ENCODE assay signal across 21 cellular contexts in the genomic region with DNA sequence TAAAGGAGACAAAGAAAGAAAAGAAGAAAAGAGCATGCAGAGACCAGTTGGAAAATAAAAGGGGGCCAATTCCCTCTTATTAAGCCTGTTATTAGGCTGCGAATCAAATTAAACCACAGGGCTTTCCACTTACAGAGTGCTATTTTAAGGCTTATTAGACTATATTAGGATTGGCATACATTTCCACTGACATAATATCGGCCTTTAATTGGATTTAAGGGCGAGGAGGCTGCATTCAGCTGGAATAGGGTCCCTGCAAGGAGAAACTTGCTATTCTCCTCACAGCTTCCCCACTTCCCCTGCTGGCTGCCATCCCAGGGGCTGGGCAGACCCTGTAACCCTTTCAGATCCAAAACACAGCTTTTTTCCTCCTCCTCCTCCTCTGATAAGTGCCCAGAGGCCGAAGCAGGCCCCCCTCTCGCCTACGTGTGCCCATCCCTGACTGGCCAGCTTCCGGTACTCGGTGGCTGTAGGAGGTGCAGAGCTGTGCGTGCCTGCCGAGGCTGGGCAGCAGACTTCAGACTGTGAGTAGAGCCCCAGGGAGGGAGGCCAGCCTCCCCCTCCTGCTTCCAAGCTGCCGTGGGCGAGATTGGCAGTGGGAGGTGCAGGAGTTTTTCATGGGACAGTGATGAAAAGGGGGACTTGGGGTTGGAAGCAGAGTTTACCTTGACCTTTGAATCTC.
DNase-seq lines count a peak whose midpoint lies in the region; ATAC-seq, FAIRE-seq and TF ChIP-seq lines count a peak whose summit lies in the region.
"Had no signal": no experiment of that assay in that cellular context is flagged by ENCODE, and none has a peak within 500 bp of the region (broad histone marks: within the 10 kb centered on the region; RNA-seq: fewer than 3 reads in every experiment).

No MANE protein-coding gene starts in this region.

- H4K5ac ChIP-seq in H1 (ENCODE audit: insufficient read length, low read depth, low read length) = no peak overlapping the region

- H3K23ac ChIP-seq in H1 (ENCODE audit: insufficient read length) = no peak overlapping the region
- no peak overlapping the region for H3K23ac ChIP-seq in mesenchymal stem cell (ENCODE audit: low read length in 2 of 2)

- POLR2A ChIA-PET in H1 (lab: Charles Lee; ENCODE audit: partially characterized antibody) = no interaction called here

- H2AFZ ChIP-seq in H1 (ENCODE audit: low read length) (peak overlapping the region; percentile 85), mesenchymal stem cell (ENCODE audit: low read depth, low read length) (no peak overlapping the region)
- H2AFZ ChIP-seq: PC-9 had no signal

- H3K4me3 ChIP-seq in H1 (ENCODE audit: extremely low read depth in 1 of 4, insufficient read depth in 2 of 4, low read depth in 3 of 4, low read length in 4 of 4) (no peak overlapping the region), mesenchymal stem cell (ENCODE audit: insufficient read depth in 1 of 2, low read depth in 1 of 2, low read length in 2 of 2) (peak overlapping the region in 1 of 2 experiments; percentile 5), right lobe of liver (no peak overlapping the region)
- H3K4me3 ChIP-seq: BLaER1, PC-9, SK-N-MC had no signal

- H3K79me1 ChIP-seq in H1 (ENCODE audit: low read depth, low read length) (no peaks in the 10 kb centered on the region), mesenchymal stem cell (replicated peaks; ENCODE audit: low read length, poor library complexity, severe bottlenecking) (no peaks in the 10 kb centered on the region)

- peak overlapping the region; percentile 43; the same call in 1 of the 2 replicates for H4K8ac ChIP-seq in H1 (ENCODE audit: extremely low read depth, insufficient read depth, low read length)
- H4K8ac ChIP-seq in mesenchymal stem cell (ENCODE audit: low read length) = no peak overlapping the region

- H3K9me3 ChIP-seq in H1 (ENCODE audit: insufficient read depth in 2 of 2, low read depth in 1 of 2, low read length in 1 of 2) = no peaks in the 10 kb centered on the region
- no peaks in the 10 kb centered on the region for H3K9me3 ChIP-seq in mesenchymal stem cell (ENCODE audit: control insufficient read depth, low read length)
- H3K9me3 ChIP-seq in right lobe of liver = no peaks in the 10 kb centered on the region
- H3K9me3 ChIP-seq: BLaER1, neutrophil had no signal

- H3K14ac ChIP-seq in H1 (ENCODE audit: insufficient read length) = no peak overlapping the region
- H3K14ac ChIP-seq in mesenchymal stem cell (ENCODE audit: low read length in 2 of 2) = peak overlapping the region in 1 of 2 experiments; percentile 87

- H3K27me3 ChIP-seq in H1 (replicated peaks in 1 of 4; ENCODE audit: control insufficient read depth in 3 of 4, extremely low read depth in 1 of 4, insufficient read depth in 3 of 4, low read length in 3 of 4) (no peaks in the 10 kb centered on the region; a peak in 1 of 7 replicates), mesenchymal stem cell (ENCODE audit: control insufficient read depth in 1 of 2, insufficient read depth in 1 of 2, low read length in 2 of 2) (peaks cover 7 to 13% of the 10 kb centered on the region in 2 experiments), right lobe of liver (no peaks in the 10 kb centered on the region)
- H3K27me3 ChIP-seq: BLaER1 had no signal

- intact Hi-C loops in right lobe of liver (cut with DNase I) = no loop called here

- no peaks in the 10 kb centered on the region for H3K23me2 ChIP-seq in H1 (ENCODE audit: low read depth, low read length)

- H2BK15ac ChIP-seq in H1 (ENCODE audit: low read length) = no peak overlapping the region
- no peak overlapping the region for H2BK15ac ChIP-seq in mesenchymal stem cell (ENCODE audit: low read depth, poor library complexity, severe bottlenecking)

- H3K9ac ChIP-seq in H1 (replicated peaks in 1 of 4; ENCODE audit: extremely low read depth in 1 of 4, low read depth in 3 of 4, low read length in 3 of 4) (no peak overlapping the region), mesenchymal stem cell (ENCODE audit: low read length) (peak overlapping the region; percentile 42)
- H3K9ac ChIP-seq: BLaER1 had no signal

- no peak overlapping the region for H3K4ac ChIP-seq in H1 (replicated peaks; ENCODE audit: insufficient read length, low read depth, low read length)
- H3K4ac ChIP-seq in mesenchymal stem cell (ENCODE audit: low read depth in 1 of 2, low read length in 2 of 2) = no peak overlapping the region

- no peak overlapping the region for H2BK120ac ChIP-seq in H1 (replicated peaks; ENCODE audit: low read depth, low read length)
- no peak overlapping the region for H2BK120ac ChIP-seq in mesenchymal stem cell (ENCODE audit: low read depth, low read length)

- H4K91ac ChIP-seq in H1 (replicated peaks; ENCODE audit: insufficient read length, low read length) (no peak overlapping the region), mesenchymal stem cell (ENCODE audit: low read length) (no peak overlapping the region)

- no peak overlapping the region for H3K56ac ChIP-seq in H1 (replicated peaks; ENCODE audit: insufficient read length, low read depth, low read length)

- H3K79me2 ChIP-seq in H1 (ENCODE audit: control insufficient read depth in 1 of 2, insufficient read depth in 2 of 2, low read length in 2 of 2) = no peaks in the 10 kb centered on the region

- H3K4me1 ChIP-seq in H1 (replicated peaks in 1 of 4; ENCODE audit: control insufficient read depth in 3 of 4, insufficient read depth in 4 of 4, low read length in 3 of 4) (peaks cover 0 to 8% (median 4%) of the 10 kb centered on the region in 4 experiments; a peak in 4 of 7 replicates), mesenchymal stem cell (ENCODE audit: control insufficient read depth, insufficient read depth, low read depth, low read length) (no peaks in the 10 kb centered on the region), right lobe of liver (no peaks in the 10 kb centered on the region)

- TF ChIP-seq CTCF in H1 (IDR thresholded peaks at IDR 0.05; ENCODE audit: control extremely low read depth in 1 of 3, insufficient read depth in 1 of 3, low read depth in 1 of 3, low read length in 3 of 3) (no peak), right lobe of liver (IDR thresholded peaks at IDR 0.05) (no peak)

- 87% methylated on average over 12 of the region's 12 CpGs; no CpG with 5 or more reads in 1 of the 2 experiments for WGBS in H1 (ENCODE audit: extremely low coverage in 1 of 2, insufficient coverage in 1 of 2, insufficient read length in 1 of 2, insufficient replicate concordance in 2 of 2, low coverage in 1 of 2, low lambda C conversion rate in 2 of 2, missing lambda C conversion rate in 1 of 2), 2 experiments
- WGBS in mesenchymal stem cell = 85% methylated on average over 10 of the region's 12 CpGs
- whole genome bisulfite sequencing in right lobe of liver (ENCODE audit: insufficient coverage, low coverage, low lambda C conversion rate, missing lambda C conversion rate) = 56% methylated on average over 3 of the region's 12 CpGs

- DNase-seq in NCI-H82 treated with DMSO at 0.1 percent for 48 hours (lab: John Stamatoyannopoulos, UW; ENCODE audit: unreplicated experiment) (peak; percentile 8), H1 (ENCODE audit: low read depth in 1 of 2, low spot score in 2 of 2) (no peak), mesenchymal stem cell (no peak), urothelium cell line (ENCODE audit: low spot score) (peak; percentile 8), G401 (ENCODE audit: low spot score) (no peak), NCI-H526 (lab: John Stamatoyannopoulos, UW) (no peak), right lobe of liver (no peak)
- DNase-seq: Calu3; dorsolateral prefrontal cortex; foreskin melanocyte; HCEC 1CT; NCI-H1436 treated with DMSO at 0.1 percent for 48 hours; NCI-H2171 treated with DMSO at 0.1 percent for 48 hours; PC-9; retina; stimulated activated naive B cell treated with anti-CD40 and anti-IgM and Interleukin-4, amounts not matched to agents 10 μg/mL and 1 μg/mL and 100 μg/mL, for 72 hours; T-helper 9 cell had no signal

- no peaks in the 10 kb centered on the region for H3K36me3 ChIP-seq in H1 (ENCODE audit: control insufficient read depth in 2 of 4, insufficient read depth in 4 of 4, low read length in 3 of 4)
- H3K36me3 ChIP-seq in mesenchymal stem cell (ENCODE audit: control insufficient read depth in 1 of 2, insufficient read depth in 2 of 2, low read depth in 1 of 2, low read length in 2 of 2) = no peaks in the 10 kb centered on the region
- H3K36me3 ChIP-seq in right lobe of liver = no peaks in the 10 kb centered on the region
- H3K36me3 ChIP-seq: BLaER1, neutrophil had no signal

- TF ChIP-seq RAD21 in H1 (IDR thresholded peaks at IDR 0.05 in 1 of 2, conservative IDR thresholded peaks at IDR 0.05 in 1 of 2; ENCODE audit: low read depth in 2 of 2, low read length in 2 of 2) = no peak

- FAIRE-seq in H1 (lab: Jason Lieb, UNC) (no peak), urothelium cell line (lab: Jason Lieb, UNC) (no peak)
- FAIRE-seq: GM19239 had no signal

- H2AK5ac ChIP-seq in H1 (ENCODE audit: low read depth, low read length) (no peak overlapping the region), mesenchymal stem cell (ENCODE audit: low read length, severe bottlenecking) (no peak overlapping the region)

- no peak for TF ChIP-seq POLR2A in H1 (IDR thresholded peaks at IDR 0.05; ENCODE audit: control extremely low read depth in 1 of 2, low read depth in 2 of 2, low read length in 2 of 2)
- no peak for TF ChIP-seq POLR2A in right lobe of liver (IDR thresholded peaks at IDR 0.05)

- H3K27ac ChIP-seq in H1 (ENCODE audit: low read depth, low read length) (no peak overlapping the region), mesenchymal stem cell (ENCODE audit: low read length, poor library complexity, severe bottlenecking) (no peak overlapping the region), right lobe of liver (no peak overlapping the region)
- H3K27ac ChIP-seq: BLaER1, dorsolateral prefrontal cortex, neutrophil, PC-9, SK-N-MC had no signal

- H2BK5ac ChIP-seq in H1 (ENCODE audit: low read depth, low read length) = no peak overlapping the region
- H2BK5ac ChIP-seq in mesenchymal stem cell (ENCODE audit: low read depth, low read length, poor library complexity, severe bottlenecking) = no peak overlapping the region

- H2BK20ac ChIP-seq in H1 (ENCODE audit: low read length) = no peak overlapping the region

- H2BK12ac ChIP-seq in H1 (ENCODE audit: low read depth, low read length) (no peak overlapping the region; the same call in 1 of the 2 replicates), mesenchymal stem cell (ENCODE audit: low read length in 2 of 2) (no peak overlapping the region)

- no peaks in the 10 kb centered on the region for H4K20me1 ChIP-seq in H1 (replicated peaks in 1 of 2; ENCODE audit: control insufficient read depth in 1 of 2, insufficient read depth in 2 of 2, low read length in 2 of 2)
- H4K20me1 ChIP-seq: BLaER1 had no signal

- in situ Hi-C loops in G401 (cut with HindIII; ENCODE audit: low sequenced_read_pairs) = no loop called here

- H3K18ac ChIP-seq in H1 (ENCODE audit: extremely low read depth, low read length) = no peak overlapping the region
- H3K18ac ChIP-seq in mesenchymal stem cell (ENCODE audit: low read depth in 1 of 2, low read length in 2 of 2) = no peak overlapping the region

- ATAC-seq in right lobe of liver = no peak
- ATAC-seq: stimulated activated naive B cell treated with anti-CD40 and anti-IgM and Interleukin-4, amounts not matched to agents 10 μg/mL and 1 μg/mL and 100 μg/mL, for 72 hours had no signal

- TF ChIP-seq EP300 in H1 (IDR thresholded peaks at IDR 0.05; ENCODE audit: borderline replicate concordance in 1 of 2, low read depth in 2 of 2, low read length in 2 of 2) = no peak

- no peak overlapping the region for H3K4me2 ChIP-seq in H1 (ENCODE audit: insufficient read depth in 1 of 2, low read depth in 2 of 2, low read length in 2 of 2)
- H3K4me2 ChIP-seq in mesenchymal stem cell (ENCODE audit: low read length, poor library complexity, severe bottlenecking) = no peak overlapping the region
- H3K4me2 ChIP-seq: BLaER1, PC-9 had no signal

- CTCF ChIA-PET in H1 (lab: Charles Lee; ENCODE audit: partially characterized antibody) = interaction anchor here (0.8 to 1.6 kb wide), 2 partner anchors 21 to 33 kb away, joined by 3 read pairs; no protein-coding TSS in a partner anchor

Comparison
In these comparisons a context has a peak if more than half of its experiments do, and no peak if none do; other contexts are left out.
1. DNase-seq: peak in NCI-H82 treated with DMSO at 0.1 percent for 48 hours (single experiment) and urothelium cell line (single experiment); none in H1 (0 of 2), mesenchymal stem cell (single experiment), G401 (single experiment), NCI-H526 (0 of 2) and right lobe of liver (0 of 3).